1 cellular context compared by ENCODE assay signal in the genomic region with DNA sequence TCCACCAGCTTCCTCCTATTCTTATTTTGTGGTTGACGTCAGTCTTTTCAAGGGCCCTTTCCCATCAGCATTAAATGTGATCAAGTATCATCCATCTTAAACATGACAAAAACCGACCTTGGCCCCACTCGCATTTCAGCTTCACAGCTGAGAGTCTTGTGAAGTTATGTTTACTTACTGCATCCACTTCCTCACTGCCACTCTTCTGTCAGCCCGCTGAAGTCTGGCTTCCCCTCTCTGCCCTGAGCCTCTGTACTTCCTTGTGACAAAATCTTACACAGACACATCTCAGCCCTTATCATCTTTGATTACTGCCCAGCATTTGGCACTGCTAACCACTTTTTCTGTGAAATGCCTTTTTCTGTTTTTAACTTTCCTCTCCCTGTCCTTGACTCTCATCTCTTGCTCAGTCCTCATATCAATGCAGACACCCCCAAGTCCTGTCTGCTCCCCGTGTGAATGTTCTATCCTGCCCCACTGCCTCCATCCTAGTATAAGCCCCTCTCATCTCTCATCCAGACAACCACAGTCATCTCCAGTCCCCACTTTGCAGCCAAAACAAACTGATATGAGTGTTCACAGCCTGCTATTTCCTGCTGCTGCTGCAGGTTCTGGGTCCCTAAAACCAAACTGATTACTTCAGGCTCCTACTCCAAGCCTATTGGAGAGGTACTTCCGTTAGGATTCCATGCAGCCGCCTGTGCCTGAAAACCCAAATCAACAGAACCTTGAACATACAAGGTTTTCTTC.
TF ChIP-seq lines count a peak whose summit lies in the region.

No MANE protein-coding gene starts in this region.

TF ChIP-seq in K562, 482 proteins besides CTCF, POLR2A, EP300 and RAD21 (continued from another document):
- TF ChIP-seq HBP1 (CRISPR knock-in tag; IDR thresholded peaks at IDR 0.05) (no peak), ZNF589 (CRISPR knock-in tag; IDR thresholded peaks at IDR 0.05; ENCODE audit: low read depth) (no peak), GABPB2 (CRISPR knock-in tag; conservative IDR thresholded peaks at IDR 0.05) (no peak), FOXK2 (conservative IDR thresholded peaks at IDR 0.05 in 1 of 2, IDR thresholded peaks at IDR 0.05 in 1 of 2; ENCODE audit: low read depth in 2 of 2) (no peak), MEIS2 (IDR thresholded peaks at IDR 0.05; ENCODE audit: partially characterized antibody) (peak; percentile 6), ZNF766 (CRISPR knock-in tag; conservative IDR thresholded peaks at IDR 0.05) (no peak), NR1H2 (CRISPR knock-in tag; IDR thresholded peaks at IDR 0.05) (no peak), SPI1 (IDR thresholded peaks at IDR 0.05; ENCODE audit: borderline replicate concordance, low read depth, low read length) (peak; percentile 65; the same call in 1 of the 2 replicates)
- TF ChIP-seq, protein P1, sequence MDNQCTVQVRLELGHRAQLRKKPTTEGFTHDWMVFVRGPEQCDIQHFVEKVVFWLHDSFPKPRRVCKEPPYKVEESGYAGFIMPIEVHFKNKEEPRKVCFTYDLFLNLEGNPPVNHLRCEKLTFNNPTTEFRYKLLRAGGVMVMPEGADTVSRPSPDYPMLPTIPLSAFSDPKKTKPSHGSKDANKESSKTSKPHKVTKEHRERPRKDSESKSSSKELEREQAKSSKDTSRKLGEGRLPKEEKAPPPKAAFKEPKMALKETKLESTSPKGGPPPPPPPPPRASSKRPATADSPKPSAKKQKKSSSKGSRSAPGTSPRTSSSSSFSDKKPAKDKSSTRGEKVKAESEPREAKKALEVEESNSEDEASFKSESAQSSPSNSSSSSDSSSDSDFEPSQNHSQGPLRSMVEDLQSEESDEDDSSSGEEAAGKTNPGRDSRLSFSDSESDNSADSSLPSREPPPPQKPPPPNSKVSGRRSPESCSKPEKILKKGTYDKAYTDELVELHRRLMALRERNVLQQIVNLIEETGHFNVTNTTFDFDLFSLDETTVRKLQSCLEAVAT (IDR thresholded peaks at IDR 0.05), result no peak
- TF ChIP-seq, protein P2, sequence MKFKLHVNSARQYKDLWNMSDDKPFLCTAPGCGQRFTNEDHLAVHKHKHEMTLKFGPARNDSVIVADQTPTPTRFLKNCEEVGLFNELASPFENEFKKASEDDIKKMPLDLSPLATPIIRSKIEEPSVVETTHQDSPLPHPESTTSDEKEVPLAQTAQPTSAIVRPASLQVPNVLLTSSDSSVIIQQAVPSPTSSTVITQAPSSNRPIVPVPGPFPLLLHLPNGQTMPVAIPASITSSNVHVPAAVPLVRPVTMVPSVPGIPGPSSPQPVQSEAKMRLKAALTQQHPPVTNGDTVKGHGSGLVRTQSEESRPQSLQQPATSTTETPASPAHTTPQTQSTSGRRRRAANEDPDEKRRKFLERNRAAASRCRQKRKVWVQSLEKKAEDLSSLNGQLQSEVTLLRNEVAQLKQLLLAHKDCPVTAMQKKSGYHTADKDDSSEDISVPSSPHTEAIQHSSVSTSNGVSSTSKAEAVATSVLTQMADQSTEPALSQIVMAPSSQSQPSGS (CRISPR knock-in tag; IDR thresholded peaks at IDR 0.05), result no peak
